ENCODE assay signal across 18 cellular contexts in the genomic region with DNA sequence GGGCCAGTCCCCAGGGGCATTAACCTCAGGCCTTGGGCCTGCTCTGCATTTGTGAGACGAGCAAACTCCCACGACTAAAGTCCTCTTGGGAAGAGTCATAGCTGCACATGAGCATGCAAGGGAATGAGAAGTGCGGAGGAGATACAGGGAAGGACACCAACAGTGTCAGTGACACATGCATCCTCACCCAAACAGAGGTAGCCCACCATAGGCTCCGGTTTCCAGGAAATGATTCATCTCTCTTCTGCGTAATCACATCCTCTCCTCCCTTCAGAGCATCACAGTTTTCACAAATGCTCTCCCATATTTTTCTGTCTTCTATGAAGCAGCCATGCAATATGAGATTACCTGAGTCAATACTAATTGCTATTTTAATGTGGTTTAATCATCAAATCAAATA.
"Had no signal": no experiment of that assay in that cellular context is flagged by ENCODE, and none has a peak within 500 bp of the region (broad histone marks: within the 10 kb centered on the region; RNA-seq: fewer than 3 reads in every experiment).

No MANE protein-coding gene starts in this region.

- H3K9me3 ChIP-seq: heart left ventricle, lower lobe of right lung, ovary, spleen, stomach, testis, upper lobe of left lung had no signal

- H3K36me3 Mint-ChIP-seq: activated CD4-positive, alpha-beta memory T cell treated with anti-CD3 and anti-CD28 coated beads for 36 hours; immature natural killer cell had no signal

- H3K4me3 Mint-ChIP-seq: activated CD4-positive, alpha-beta memory T cell treated with anti-CD3 and anti-CD28 coated beads for 36 hours; activated CD8-positive, alpha-beta memory T cell treated with anti-CD3 and anti-CD28 coated beads, Interleukin-2, amount 10 ng/mL, durations not matched to agents 7 days and 5 days; immature natural killer cell had no signal

- H3K36me3 ChIP-seq: heart left ventricle, lower lobe of right lung, ovary, spleen, stomach, upper lobe of left lung had no signal

- H3K27ac Mint-ChIP-seq: activated CD4-positive, alpha-beta memory T cell treated with anti-CD3 and anti-CD28 coated beads for 36 hours; activated CD8-positive, alpha-beta memory T cell treated with anti-CD3 and anti-CD28 coated beads, Interleukin-2, amount 10 ng/mL, durations not matched to agents 7 days and 5 days; immature natural killer cell had no signal

- FAIRE-seq: colon, frontal cortex had no signal

- H3K27me3 ChIP-seq: heart left ventricle, ovary, spleen, stomach, testis, upper lobe of left lung had no signal

- ATAC-seq: activated CD8-positive, alpha-beta memory T cell treated with anti-CD3 and anti-CD28 coated beads, Interleukin-2, amount 10 ng/mL, durations not matched to agents 7 days and 5 days; heart left ventricle; left cardiac atrium; lower lobe of right lung; sciatic nerve had no signal

- H3K4me1 Mint-ChIP-seq: activated CD8-positive, alpha-beta memory T cell treated with anti-CD3 and anti-CD28 coated beads, Interleukin-2, amount 10 ng/mL, durations not matched to agents 7 days and 5 days; immature natural killer cell had no signal

- H3K4me1 ChIP-seq: heart left ventricle, lower lobe of right lung, spleen, stomach, testis, upper lobe of left lung had no signal

- H3K27me3 Mint-ChIP-seq: activated CD4-positive, alpha-beta memory T cell treated with anti-CD3 and anti-CD28 coated beads for 36 hours; activated CD8-positive, alpha-beta memory T cell treated with anti-CD3 and anti-CD28 coated beads, Interleukin-2, amount 10 ng/mL, durations not matched to agents 7 days and 5 days had no signal

- DNase-seq: activated CD4-positive, alpha-beta memory T cell treated with anti-CD3 and anti-CD28 coated beads for 36 hours; activated CD4-positive, CD25-positive, alpha-beta regulatory T cell treated with anti-CD3 and anti-CD28 coated beads, Interleukin-2, amount 50 U/mL, for 72 hours; activated CD8-positive, alpha-beta memory T cell treated with anti-CD3 and anti-CD28 coated beads, Interleukin-2, amount 10 ng/mL, durations not matched to agents 7 days and 5 days; activated naive CD4-positive, alpha-beta T cell treated with anti-CD3 and anti-CD28 coated beads, Interleukin-2, amount 50 U/mL, for 16 hours; activated T-cell treated with anti-CD3 and anti-CD28 coated beads, Interleukin-2, amount 50 U/mL, for 1 hour; heart left ventricle; immature natural killer cell; left cardiac atrium; lower lobe of right lung; midbrain; ovary; spleen; stomach; testis; upper lobe of left lung had no signal

- H3K27ac ChIP-seq: heart left ventricle, lower lobe of right lung, ovary, spleen, stomach, testis, upper lobe of left lung had no signal

- H3K4me3 ChIP-seq: heart left ventricle, lower lobe of right lung, ovary, spleen, stomach, testis, upper lobe of left lung had no signal
